In the genomic region with DNA sequence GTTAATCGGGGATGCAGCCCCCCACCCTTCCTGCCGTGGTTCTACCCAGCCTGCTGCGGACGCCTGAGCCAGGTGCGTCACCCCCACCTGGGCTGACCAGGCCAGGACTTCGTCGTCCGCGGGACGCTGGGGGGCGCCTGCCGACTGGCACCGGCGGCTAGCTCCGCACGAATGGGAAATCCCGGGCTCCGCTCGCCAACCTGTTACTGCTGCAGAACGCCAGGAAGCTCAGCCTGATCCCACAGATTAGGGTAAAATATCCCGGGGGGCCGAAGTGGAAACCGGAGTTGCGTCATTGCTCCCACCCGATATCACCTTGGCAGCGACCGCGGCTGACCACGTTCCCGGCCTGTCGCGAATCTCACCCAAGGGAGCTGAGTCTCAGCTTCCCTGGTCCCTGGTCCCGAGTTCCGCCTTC, we compare ENCODE assay signal across 1 cellular context.
A peak's percentile ranks its signal among the peaks of the same experiment; 100 is the strongest.
TF ChIP-seq lines count a peak whose summit lies in the region.

No MANE protein-coding gene starts in this region.

TF ChIP-seq in K562, 482 proteins besides CTCF, POLR2A, EP300 and RAD21 (continues in another document):
- TF ChIP-seq MAFG (tag; conservative IDR thresholded peaks at IDR 0.05) (no peak), ETV1 (tag; conservative IDR thresholded peaks at IDR 0.05; ENCODE audit: low read depth) (no peak), KDM2B (CRISPR knock-in tag; IDR thresholded peaks at IDR 0.05) (peak; percentile 60; the same call in 1 of the 2 replicates), FOXK1 (CRISPR knock-in tag; IDR thresholded peaks at IDR 0.05; ENCODE audit: borderline replicate concordance) (peak; percentile 51; the same call in 1 of the 2 replicates), CBX3 (IDR thresholded peaks at IDR 0.05; ENCODE audit: borderline replicate concordance in 1 of 2, low read length in 2 of 2) (no peak), ZBTB8A (IDR thresholded peaks at IDR 0.05; ENCODE audit: partially characterized antibody) (no peak), ZNF133 (CRISPR knock-in tag; IDR thresholded peaks at IDR 0.05) (no peak), XRCC5 (IDR thresholded peaks at IDR 0.05; ENCODE audit: low read depth, low read length) (no peak), SAFB2 (IDR thresholded peaks at IDR 0.05; ENCODE audit: borderline replicate concordance, low read depth, low read length, severe bottlenecking) (no peak), GTF2E2 (tag; IDR thresholded peaks at IDR 0.05) (no peak), PRPF4 (IDR thresholded peaks at IDR 0.05; ENCODE audit: insufficient read depth, low read depth, low read length, poor library complexity, severe bottlenecking) (no peak), ZNF175 (CRISPR knock-in tag; IDR thresholded peaks at IDR 0.05; ENCODE audit: low read depth) (no peak), BCOR (IDR thresholded peaks at IDR 0.05) (0 out of 2 replicates have a peak, but pooled peaks have one; percentile 7), TCFL5 (CRISPR knock-in tag; conservative IDR thresholded peaks at IDR 0.05) (no peak), PTTG1 (tag; IDR thresholded peaks at IDR 0.05; ENCODE audit: low read depth) (no peak), ETV5 (CRISPR knock-in tag; IDR thresholded peaks at IDR 0.05; ENCODE audit: low read depth) (no peak), SNIP1 (IDR thresholded peaks at IDR 0.05; ENCODE audit: low read depth) (no peak), CEBPG (CRISPR knock-in tag; IDR thresholded peaks at IDR 0.05) (peak; percentile 52; the same call in 1 of the 2 replicates), CEBPG (tag; conservative IDR thresholded peaks at IDR 0.05 in 1 of 2, IDR thresholded peaks at IDR 0.05 in 1 of 2) (no peak), SMAD4 (CRISPR knock-in tag; conservative IDR thresholded peaks at IDR 0.05) (no peak; the same call in 1 of the 2 replicates), RB1 (IDR thresholded peaks at IDR 0.05; ENCODE audit: low read depth) (peak; percentile 27; the same call in 1 of the 2 replicates), TAL1 (IDR thresholded peaks at IDR 0.05) (no peak), DIDO1 (tag; IDR thresholded peaks at IDR 0.05; ENCODE audit: low read depth) (no peak), ESRRA (IDR thresholded peaks at IDR 0.05; ENCODE audit: borderline replicate concordance, low read depth) (no peak), NCOA6 (IDR thresholded peaks at IDR 0.05) (no peak), SAP30 (IDR thresholded peaks at IDR 0.05; ENCODE audit: borderline replicate concordance, insufficient read depth, low read depth, low read length, poor library complexity, severe bottlenecking) (no peak), ZNF232 (CRISPR knock-in tag; IDR thresholded peaks at IDR 0.05) (0 out of 2 replicates have a peak, but pooled peaks have one; percentile 32), YBX1 (IDR thresholded peaks at IDR 0.05) (no peak), FOSL1 (tag; conservative IDR thresholded peaks at IDR 0.05) (no peak), BRD9 (IDR thresholded peaks at IDR 0.05; ENCODE audit: low read depth, partially characterized antibody) (no peak), EZH2 (IDR thresholded peaks at IDR 0.05; ENCODE audit: borderline replicate concordance, low read depth, low read length) (peak; percentile 78; the same call in 1 of the 2 replicates), HNRNPLL (IDR thresholded peaks at IDR 0.05; ENCODE audit: low read depth, low read length, poor library complexity, severe bottlenecking) (no peak), HNRNPL (IDR thresholded peaks at IDR 0.05; ENCODE audit: low read depth, low read length) (no peak)
- TF ChIP-seq, protein P1, sequence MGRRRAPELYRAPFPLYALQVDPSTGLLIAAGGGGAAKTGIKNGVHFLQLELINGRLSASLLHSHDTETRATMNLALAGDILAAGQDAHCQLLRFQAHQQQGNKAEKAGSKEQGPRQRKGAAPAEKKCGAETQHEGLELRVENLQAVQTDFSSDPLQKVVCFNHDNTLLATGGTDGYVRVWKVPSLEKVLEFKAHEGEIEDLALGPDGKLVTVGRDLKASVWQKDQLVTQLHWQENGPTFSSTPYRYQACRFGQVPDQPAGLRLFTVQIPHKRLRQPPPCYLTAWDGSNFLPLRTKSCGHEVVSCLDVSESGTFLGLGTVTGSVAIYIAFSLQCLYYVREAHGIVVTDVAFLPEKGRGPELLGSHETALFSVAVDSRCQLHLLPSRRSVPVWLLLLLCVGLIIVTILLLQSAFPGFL (CRISPR knock-in tag; IDR thresholded peaks at IDR 0.05) = no peak
- TF ChIP-seq, protein P2, sequence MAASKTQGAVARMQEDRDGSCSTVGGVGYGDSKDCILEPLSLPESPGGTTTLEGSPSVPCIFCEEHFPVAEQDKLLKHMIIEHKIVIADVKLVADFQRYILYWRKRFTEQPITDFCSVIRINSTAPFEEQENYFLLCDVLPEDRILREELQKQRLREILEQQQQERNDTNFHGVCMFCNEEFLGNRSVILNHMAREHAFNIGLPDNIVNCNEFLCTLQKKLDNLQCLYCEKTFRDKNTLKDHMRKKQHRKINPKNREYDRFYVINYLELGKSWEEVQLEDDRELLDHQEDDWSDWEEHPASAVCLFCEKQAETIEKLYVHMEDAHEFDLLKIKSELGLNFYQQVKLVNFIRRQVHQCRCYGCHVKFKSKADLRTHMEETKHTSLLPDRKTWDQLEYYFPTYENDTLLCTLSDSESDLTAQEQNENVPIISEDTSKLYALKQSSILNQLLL (CRISPR knock-in tag; IDR thresholded peaks at IDR 0.05; ENCODE audit: borderline replicate concordance) = no peak
- TF ChIP-seq, protein P3, sequence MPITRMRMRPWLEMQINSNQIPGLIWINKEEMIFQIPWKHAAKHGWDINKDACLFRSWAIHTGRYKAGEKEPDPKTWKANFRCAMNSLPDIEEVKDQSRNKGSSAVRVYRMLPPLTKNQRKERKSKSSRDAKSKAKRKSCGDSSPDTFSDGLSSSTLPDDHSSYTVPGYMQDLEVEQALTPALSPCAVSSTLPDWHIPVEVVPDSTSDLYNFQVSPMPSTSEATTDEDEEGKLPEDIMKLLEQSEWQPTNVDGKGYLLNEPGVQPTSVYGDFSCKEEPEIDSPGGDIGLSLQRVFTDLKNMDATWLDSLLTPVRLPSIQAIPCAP (CRISPR knock-in tag; IDR thresholded peaks at IDR 0.05; ENCODE audit: borderline replicate concordance) = no peak
- TF ChIP-seq, protein P4, sequence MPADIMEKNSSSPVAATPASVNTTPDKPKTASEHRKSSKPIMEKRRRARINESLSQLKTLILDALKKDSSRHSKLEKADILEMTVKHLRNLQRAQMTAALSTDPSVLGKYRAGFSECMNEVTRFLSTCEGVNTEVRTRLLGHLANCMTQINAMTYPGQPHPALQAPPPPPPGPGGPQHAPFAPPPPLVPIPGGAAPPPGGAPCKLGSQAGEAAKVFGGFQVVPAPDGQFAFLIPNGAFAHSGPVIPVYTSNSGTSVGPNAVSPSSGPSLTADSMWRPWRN (IDR thresholded peaks at IDR 0.05; ENCODE audit: low read depth) = no peak
- TF ChIP-seq, protein P5, sequence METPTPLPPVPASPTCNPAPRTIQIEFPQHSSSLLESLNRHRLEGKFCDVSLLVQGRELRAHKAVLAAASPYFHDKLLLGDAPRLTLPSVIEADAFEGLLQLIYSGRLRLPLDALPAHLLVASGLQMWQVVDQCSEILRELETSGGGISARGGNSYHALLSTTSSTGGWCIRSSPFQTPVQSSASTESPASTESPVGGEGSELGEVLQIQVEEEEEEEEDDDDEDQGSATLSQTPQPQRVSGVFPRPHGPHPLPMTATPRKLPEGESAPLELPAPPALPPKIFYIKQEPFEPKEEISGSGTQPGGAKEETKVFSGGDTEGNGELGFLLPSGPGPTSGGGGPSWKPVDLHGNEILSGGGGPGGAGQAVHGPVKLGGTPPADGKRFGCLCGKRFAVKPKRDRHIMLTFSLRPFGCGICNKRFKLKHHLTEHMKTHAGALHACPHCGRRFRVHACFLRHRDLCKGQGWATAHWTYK (CRISPR knock-in tag; IDR thresholded peaks at IDR 0.05) = peak; percentile 61; the same call in 1 of the 2 replicates
- TF ChIP-seq, protein P6, sequence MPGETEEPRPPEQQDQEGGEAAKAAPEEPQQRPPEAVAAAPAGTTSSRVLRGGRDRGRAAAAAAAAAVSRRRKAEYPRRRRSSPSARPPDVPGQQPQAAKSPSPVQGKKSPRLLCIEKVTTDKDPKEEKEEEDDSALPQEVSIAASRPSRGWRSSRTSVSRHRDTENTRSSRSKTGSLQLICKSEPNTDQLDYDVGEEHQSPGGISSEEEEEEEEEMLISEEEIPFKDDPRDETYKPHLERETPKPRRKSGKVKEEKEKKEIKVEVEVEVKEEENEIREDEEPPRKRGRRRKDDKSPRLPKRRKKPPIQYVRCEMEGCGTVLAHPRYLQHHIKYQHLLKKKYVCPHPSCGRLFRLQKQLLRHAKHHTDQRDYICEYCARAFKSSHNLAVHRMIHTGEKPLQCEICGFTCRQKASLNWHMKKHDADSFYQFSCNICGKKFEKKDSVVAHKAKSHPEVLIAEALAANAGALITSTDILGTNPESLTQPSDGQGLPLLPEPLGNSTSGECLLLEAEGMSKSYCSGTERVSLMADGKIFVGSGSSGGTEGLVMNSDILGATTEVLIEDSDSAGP (CRISPR knock-in tag; IDR thresholded peaks at IDR 0.05) = no peak
- TF ChIP-seq, protein P7, sequence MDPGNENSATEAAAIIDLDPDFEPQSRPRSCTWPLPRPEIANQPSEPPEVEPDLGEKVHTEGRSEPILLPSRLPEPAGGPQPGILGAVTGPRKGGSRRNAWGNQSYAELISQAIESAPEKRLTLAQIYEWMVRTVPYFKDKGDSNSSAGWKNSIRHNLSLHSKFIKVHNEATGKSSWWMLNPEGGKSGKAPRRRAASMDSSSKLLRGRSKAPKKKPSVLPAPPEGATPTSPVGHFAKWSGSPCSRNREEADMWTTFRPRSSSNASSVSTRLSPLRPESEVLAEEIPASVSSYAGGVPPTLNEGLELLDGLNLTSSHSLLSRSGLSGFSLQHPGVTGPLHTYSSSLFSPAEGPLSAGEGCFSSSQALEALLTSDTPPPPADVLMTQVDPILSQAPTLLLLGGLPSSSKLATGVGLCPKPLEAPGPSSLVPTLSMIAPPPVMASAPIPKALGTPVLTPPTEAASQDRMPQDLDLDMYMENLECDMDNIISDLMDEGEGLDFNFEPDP (CRISPR knock-in tag; IDR thresholded peaks at IDR 0.05) = 0 out of 2 replicates have a peak, but pooled peaks have one; percentile 25
- TF ChIP-seq, protein P8, sequence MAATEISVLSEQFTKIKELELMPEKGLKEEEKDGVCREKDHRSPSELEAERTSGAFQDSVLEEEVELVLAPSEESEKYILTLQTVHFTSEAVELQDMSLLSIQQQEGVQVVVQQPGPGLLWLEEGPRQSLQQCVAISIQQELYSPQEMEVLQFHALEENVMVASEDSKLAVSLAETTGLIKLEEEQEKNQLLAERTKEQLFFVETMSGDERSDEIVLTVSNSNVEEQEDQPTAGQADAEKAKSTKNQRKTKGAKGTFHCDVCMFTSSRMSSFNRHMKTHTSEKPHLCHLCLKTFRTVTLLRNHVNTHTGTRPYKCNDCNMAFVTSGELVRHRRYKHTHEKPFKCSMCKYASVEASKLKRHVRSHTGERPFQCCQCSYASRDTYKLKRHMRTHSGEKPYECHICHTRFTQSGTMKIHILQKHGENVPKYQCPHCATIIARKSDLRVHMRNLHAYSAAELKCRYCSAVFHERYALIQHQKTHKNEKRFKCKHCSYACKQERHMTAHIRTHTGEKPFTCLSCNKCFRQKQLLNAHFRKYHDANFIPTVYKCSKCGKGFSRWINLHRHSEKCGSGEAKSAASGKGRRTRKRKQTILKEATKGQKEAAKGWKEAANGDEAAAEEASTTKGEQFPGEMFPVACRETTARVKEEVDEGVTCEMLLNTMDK (IDR thresholded peaks at IDR 0.05; ENCODE audit: borderline replicate concordance, insufficient read depth, low read depth, low read length, poor library complexity, severe bottlenecking) = peak; percentile 82
- TF ChIP-seq, protein P9, sequence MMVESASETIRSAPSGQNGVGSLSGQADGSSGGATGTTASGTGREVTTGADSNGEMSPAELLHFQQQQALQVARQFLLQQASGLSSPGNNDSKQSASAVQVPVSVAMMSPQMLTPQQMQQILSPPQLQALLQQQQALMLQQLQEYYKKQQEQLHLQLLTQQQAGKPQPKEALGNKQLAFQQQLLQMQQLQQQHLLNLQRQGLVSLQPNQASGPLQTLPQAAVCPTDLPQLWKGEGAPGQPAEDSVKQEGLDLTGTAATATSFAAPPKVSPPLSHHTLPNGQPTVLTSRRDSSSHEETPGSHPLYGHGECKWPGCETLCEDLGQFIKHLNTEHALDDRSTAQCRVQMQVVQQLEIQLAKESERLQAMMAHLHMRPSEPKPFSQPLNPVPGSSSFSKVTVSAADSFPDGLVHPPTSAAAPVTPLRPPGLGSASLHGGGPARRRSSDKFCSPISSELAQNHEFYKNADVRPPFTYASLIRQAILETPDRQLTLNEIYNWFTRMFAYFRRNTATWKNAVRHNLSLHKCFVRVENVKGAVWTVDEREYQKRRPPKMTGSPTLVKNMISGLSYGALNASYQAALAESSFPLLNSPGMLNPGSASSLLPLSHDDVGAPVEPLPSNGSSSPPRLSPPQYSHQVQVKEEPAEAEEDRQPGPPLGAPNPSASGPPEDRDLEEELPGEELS (CRISPR knock-in tag; IDR thresholded peaks at IDR 0.05; ENCODE audit: borderline replicate concordance) = peak; percentile 26; the same call in 1 of the 2 replicates
- TF ChIP-seq, protein P10, sequence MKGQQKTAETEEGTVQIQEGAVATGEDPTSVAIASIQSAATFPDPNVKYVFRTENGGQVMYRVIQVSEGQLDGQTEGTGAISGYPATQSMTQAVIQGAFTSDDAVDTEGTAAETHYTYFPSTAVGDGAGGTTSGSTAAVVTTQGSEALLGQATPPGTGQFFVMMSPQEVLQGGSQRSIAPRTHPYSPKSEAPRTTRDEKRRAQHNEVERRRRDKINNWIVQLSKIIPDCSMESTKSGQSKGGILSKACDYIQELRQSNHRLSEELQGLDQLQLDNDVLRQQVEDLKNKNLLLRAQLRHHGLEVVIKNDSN (CRISPR knock-in tag; IDR thresholded peaks at IDR 0.05) = no peak
- TF ChIP-seq, protein P11, sequence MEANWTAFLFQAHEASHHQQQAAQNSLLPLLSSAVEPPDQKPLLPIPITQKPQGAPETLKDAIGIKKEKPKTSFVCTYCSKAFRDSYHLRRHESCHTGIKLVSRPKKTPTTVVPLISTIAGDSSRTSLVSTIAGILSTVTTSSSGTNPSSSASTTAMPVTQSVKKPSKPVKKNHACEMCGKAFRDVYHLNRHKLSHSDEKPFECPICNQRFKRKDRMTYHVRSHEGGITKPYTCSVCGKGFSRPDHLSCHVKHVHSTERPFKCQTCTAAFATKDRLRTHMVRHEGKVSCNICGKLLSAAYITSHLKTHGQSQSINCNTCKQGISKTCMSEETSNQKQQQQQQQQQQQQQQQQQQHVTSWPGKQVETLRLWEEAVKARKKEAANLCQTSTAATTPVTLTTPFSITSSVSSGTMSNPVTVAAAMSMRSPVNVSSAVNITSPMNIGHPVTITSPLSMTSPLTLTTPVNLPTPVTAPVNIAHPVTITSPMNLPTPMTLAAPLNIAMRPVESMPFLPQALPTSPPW (CRISPR knock-in tag; IDR thresholded peaks at IDR 0.05) = no peak
- TF ChIP-seq, protein P12, sequence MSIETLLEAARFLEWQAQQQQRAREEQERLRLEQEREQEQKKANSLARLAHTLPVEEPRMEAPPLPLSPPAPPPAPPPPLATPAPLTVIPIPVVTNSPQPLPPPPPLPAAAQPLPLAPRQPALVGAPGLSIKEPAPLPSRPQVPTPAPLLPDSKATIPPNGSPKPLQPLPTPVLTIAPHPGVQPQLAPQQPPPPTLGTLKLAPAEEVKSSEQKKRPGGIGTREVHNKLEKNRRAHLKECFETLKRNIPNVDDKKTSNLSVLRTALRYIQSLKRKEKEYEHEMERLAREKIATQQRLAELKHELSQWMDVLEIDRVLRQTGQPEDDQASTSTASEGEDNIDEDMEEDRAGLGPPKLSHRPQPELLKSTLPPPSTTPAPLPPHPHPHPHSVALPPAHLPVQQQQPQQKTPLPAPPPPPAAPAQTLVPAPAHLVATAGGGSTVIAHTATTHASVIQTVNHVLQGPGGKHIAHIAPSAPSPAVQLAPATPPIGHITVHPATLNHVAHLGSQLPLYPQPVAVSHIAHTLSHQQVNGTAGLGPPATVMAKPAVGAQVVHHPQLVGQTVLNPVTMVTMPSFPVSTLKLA (conservative IDR thresholded peaks at IDR 0.05) = no peak
